In the genomic region with DNA sequence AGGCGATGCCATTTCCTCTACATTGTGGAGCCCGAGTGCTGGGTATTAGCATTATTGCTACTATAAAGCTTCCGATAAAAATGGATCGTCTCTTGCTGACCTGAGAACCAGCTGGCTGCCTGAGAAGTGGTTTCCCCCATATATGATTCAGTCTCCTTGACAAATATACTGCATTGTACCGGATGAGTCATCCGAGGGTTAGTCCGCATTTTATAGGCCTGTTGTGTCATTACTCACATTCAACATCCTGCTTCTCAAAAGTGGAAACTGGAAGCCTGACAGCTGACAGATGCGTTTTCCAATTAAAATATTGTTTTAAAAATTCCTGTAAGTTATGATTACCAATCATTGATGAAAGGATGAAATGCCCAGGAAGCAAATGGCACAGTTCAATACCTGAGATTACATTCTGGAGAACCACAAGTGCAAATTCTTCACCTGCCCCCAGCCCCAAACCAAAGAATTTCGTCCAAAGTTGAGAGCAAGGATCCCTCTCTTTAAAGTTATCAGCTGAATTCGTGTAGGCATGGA, we compare ENCODE assay signal across 9 cellular contexts.
DNase-seq lines count a peak whose midpoint lies in the region; ATAC-seq and TF ChIP-seq lines count a peak whose summit lies in the region.
"Had no signal": no experiment of that assay in that cellular context is flagged by ENCODE, and none has a peak within 500 bp of the region (broad histone marks: within the 10 kb centered on the region; RNA-seq: fewer than 3 reads in every experiment).

No MANE protein-coding gene starts in this region.

- no peaks in the 10 kb centered on the region for H3K9me3 ChIP-seq in thoracic aorta

- H3K27me3 ChIP-seq in thoracic aorta (replicated peaks; ENCODE audit: insufficient read depth): no peaks in the 10 kb centered on the region

- TF ChIP-seq CTCF in thoracic aorta (IDR thresholded peaks at IDR 0.05): no peak

- DNase-seq in NCI-H2107 treated with DMSO at 0.1 percent for 48 hours (lab: John Stamatoyannopoulos, UW; ENCODE audit: unreplicated experiment): peak; percentile 45
- no peak for DNase-seq in NCI-H2107 (lab: John Stamatoyannopoulos, UW)
- peak; percentile 99 for DNase-seq in HCEC 1CT
- peak; percentile 55 for DNase-seq in NCI-H2029 treated with DMSO at 0.1 percent for 48 hours (lab: John Stamatoyannopoulos, UW)
- DNase-seq in activated T-cell treated with anti-CD3 and anti-CD28 coated beads, Interleukin-2, amount 50 U/mL, for 48 hours: peak; percentile 37 to 49
- DNase-seq in islet precursor cell: peak; percentile 88
- DNase-seq in thoracic aorta (ENCODE audit: low spot score): peak; percentile 23
- DNase-seq: DND-41 had no signal

- ATAC-seq in thoracic aorta (ENCODE audit: insufficient number of reproducible peaks, low FRiP score, low read depth): peak; percentile 83
- no peak for ATAC-seq in GM19397 (IDR thresholded peaks at IDR 0.05; ENCODE audit: unreplicated experiment)

- H3K36me3 ChIP-seq in thoracic aorta: no peaks in the 10 kb centered on the region

- H3K27ac ChIP-seq in thoracic aorta: peak overlapping the region in 1 of 2 donors; percentile 51

- H3K4me3 ChIP-seq in thoracic aorta: peak overlapping the region; percentile 18

- peaks cover 14 to 45% of the 10 kb centered on the region in 2 donors for H3K4me1 ChIP-seq in thoracic aorta (ENCODE audit: control insufficient read depth in 1 of 2, low read depth in 2 of 2)
